In the genomic region with DNA sequence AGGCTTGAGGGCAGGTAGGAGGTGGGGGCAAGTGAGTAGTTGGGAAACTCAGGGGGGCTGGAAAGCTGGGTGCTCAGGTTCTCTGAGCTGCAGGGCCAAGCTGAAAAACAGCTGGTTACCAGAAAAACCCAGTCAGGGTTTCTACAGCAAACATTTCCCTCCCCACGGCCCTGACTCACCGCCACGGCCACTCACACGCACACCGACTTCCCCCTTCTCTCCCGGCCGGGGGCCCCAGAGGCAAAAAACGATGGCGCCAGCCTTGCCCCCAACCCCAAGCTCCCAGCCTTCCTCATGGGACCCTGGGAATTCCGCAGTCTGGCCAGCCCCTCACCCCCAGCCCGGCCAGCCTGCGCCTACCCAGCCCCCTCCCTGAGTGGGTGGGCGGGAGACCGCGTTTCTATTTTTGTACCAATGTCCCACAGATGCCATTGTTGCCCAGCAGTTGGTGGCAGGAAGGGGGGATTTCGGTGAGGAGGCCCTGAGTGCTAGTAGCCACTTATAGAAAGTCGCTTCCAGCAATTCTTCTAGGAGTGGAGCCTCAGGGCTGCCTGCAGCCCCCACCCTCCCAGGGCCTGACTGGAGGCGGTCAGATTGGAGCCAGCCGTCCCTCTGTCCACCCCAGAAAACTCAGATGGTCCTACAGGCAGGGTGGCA, we compare ENCODE assay signal across 8 cellular contexts. TPM values are rescaled to one million over a fixed set of nuclear protein-coding genes. Genes with fewer than 3 reads are reported as not detected.
DNase-seq lines count a peak whose midpoint lies in the region; ATAC-seq, FAIRE-seq and TF ChIP-seq lines count a peak whose summit lies in the region.

No MANE protein-coding gene starts in this region.

- H3K36me3 ChIP-seq in SJCRH30 (peaks cover 6% of the 10 kb centered on the region), psoas muscle (ENCODE audit: insufficient read depth in 1 of 2, low read depth in 1 of 2) (peaks cover 0 to 7% of the 10 kb centered on the region in 2 donors)
- no peaks in the 10 kb centered on the region for H3K36me3 ChIP-seq in CD8-positive, alpha-beta memory T cell (ENCODE audit: insufficient read depth, low read length)

- H3K4me3 Mint-ChIP-seq in CD8-positive, alpha-beta memory T cell = no peak overlapping the region

- H3K9me3 ChIP-seq in SJCRH30 (replicated peaks) (no peaks in the 10 kb centered on the region), psoas muscle (no peaks in the 10 kb centered on the region)
- no peaks in the 10 kb centered on the region for H3K9me3 ChIP-seq in CD8-positive, alpha-beta memory T cell (ENCODE audit: low read length)

- peaks cover 0 to 5% (median 0%) of the 10 kb centered on the region in 3 donors for H3K36me3 Mint-ChIP-seq in CD8-positive, alpha-beta memory T cell

- WGBS in psoas muscle, 3 donors = 44 to 51% (median 44%) methylated on average over 16 to 19 of the region's 19 CpGs

- TF ChIP-seq CTCF in fibroblast of pulmonary artery (IDR thresholded peaks at IDR 0.05; ENCODE audit: low read length, missing control alignments) (no peak), psoas muscle (IDR thresholded peaks at IDR 0.05) (no peak), GM13976 (IDR thresholded peaks at IDR 0.05; ENCODE audit: borderline replicate concordance, control extremely low read depth, extremely low read depth, insufficient read depth, missing control alignments) (no peak)

- TF ChIP-seq POLR2A in GM12892 (IDR thresholded peaks at IDR 0.05; ENCODE audit: low read depth, low read length) = no peak

- in situ Hi-C loops in GM13976 (cut with MboI; ENCODE audit: low sequenced_read_pairs, unreplicated experiment) = no loop called here

- H3K27ac Mint-ChIP-seq in CD8-positive, alpha-beta memory T cell = no peak overlapping the region

- H3K27me3 ChIP-seq in SJCRH30 (no peaks in the 10 kb centered on the region), psoas muscle (ENCODE audit: insufficient read depth in 3 of 3, low read length in 2 of 3) (no peaks in the 10 kb centered on the region)
- H3K27me3 ChIP-seq in CD8-positive, alpha-beta memory T cell (ENCODE audit: insufficient read depth, low read length, poor library complexity, severe bottlenecking) = no peaks in the 10 kb centered on the region

- POLR2A ChIA-PET in CD8-positive, alpha-beta memory T cell (lab: Charles Lee) = no interaction called here

- H3K4me1 ChIP-seq in SJCRH30 (peaks cover 13% of the 10 kb centered on the region; the same call in 1 of the 2 replicates), psoas muscle (peaks cover 23% of the 10 kb centered on the region)
- peaks cover 7% of the 10 kb centered on the region for H3K4me1 ChIP-seq in CD8-positive, alpha-beta memory T cell (ENCODE audit: insufficient read depth, low read length)

- peak overlapping the region; percentile 29 for H3K27ac ChIP-seq in SJCRH30
- H3K27ac ChIP-seq in psoas muscle = peak overlapping the region; percentile 71
- no peak overlapping the region for H3K27ac ChIP-seq in CD8-positive, alpha-beta memory T cell (ENCODE audit: low read depth, low read length)

- H3K9me3 Mint-ChIP-seq in CD8-positive, alpha-beta memory T cell = no peaks in the 10 kb centered on the region

- CTCF ChIA-PET in CD8-positive, alpha-beta memory T cell (lab: Charles Lee) = interaction anchor here (1.4 to 1.6 kb wide), 2 partner anchors 34 to 85 kb away, joined by 4 to 5 read pairs; no protein-coding TSS in a partner anchor

- H3K4me3 ChIP-seq in SJCRH30 (no peak overlapping the region), fibroblast of pulmonary artery (replicated peaks; ENCODE audit: low read depth, low read length) (no peak overlapping the region), psoas muscle (no peak overlapping the region)
- no peak overlapping the region for H3K4me3 ChIP-seq in CD8-positive, alpha-beta memory T cell (ENCODE audit: low read length)

- peak in 3 of 4 donors; percentile 11 to 33 (median 20) for ATAC-seq in psoas muscle

- FAIRE-seq in GM12892 (lab: Jason Lieb, UNC) (no peak), HTR-8/SVneo (lab: Jason Lieb, UNC) (no peak)

- intact Hi-C loops in psoas muscle (cut with DNase I) = no loop called here

- peaks cover 0 to 6% of the 10 kb centered on the region in 2 donors for H3K27me3 Mint-ChIP-seq in CD8-positive, alpha-beta memory T cell

- DNase-seq in CD1c-positive myeloid dendritic cell (ENCODE audit: extremely low spot score) (peak; percentile 92), SJCRH30 (no peak), fibroblast of pulmonary artery (ENCODE audit: low read depth) (peak; percentile 76), psoas muscle (peak; percentile 70 to 74), GM12892 (ENCODE audit: insufficient read length) (no peak), HTR-8/SVneo (ENCODE audit: insufficient read length, low spot score) (no peak), GM13976 (ENCODE audit: low spot score) (no peak)
- DNase-seq in CD8-positive, alpha-beta memory T cell = no peak

- peaks cover 4 to 11% (median 5%) of the 10 kb centered on the region in 3 donors for H3K4me1 Mint-ChIP-seq in CD8-positive, alpha-beta memory T cell

RNA-seq across cellular contexts. Expression of gene ENG, which starts 18.4 kb away (rescaled TPM):
- 16.4 and 16.6 TPM in 2 replicates for total RNA-seq in SJCRH30 (2014; rRNA removed; shearing (Covaris generic))
- 10 to 100 TPM; 31.7 to 80.4 (median 54.3) TPM for total RNA-seq in psoas muscle
- polyA plus RNA-seq in psoas muscle = 10 to 100 TPM; 22.1 to 78.1 (median 28.6) TPM
- 10 to 100 TPM; 18.9 to 19.3 TPM for total RNA-seq in CD8-positive, alpha-beta memory T cell
- 7.9 TPM for polyA plus RNA-seq in CD8-positive, alpha-beta memory T cell
- 3.3 TPM for polyA plus RNA-seq in GM12892 (2012; ENCODE audit: missing spikeins)

RNA-seq across cellular contexts. Expression of gene FPGS, which starts 33.4 kb away (rescaled TPM):
- 32.0 and 39.4 TPM in 2 replicates for total RNA-seq in SJCRH30 (2014; rRNA removed; shearing (Covaris generic))
- total RNA-seq in psoas muscle = 10 to 100 TPM; 39.7 to 61.9 (median 45.8) TPM
- 10 to 100 TPM; 21.9 to 32.3 (median 29.8) TPM for polyA plus RNA-seq in psoas muscle
- total RNA-seq in CD8-positive, alpha-beta memory T cell = 100 to 1,000 TPM; 110 to 111 TPM
- polyA plus RNA-seq in CD8-positive, alpha-beta memory T cell = 68.0 TPM
- 43.4 TPM for polyA plus RNA-seq in GM12892 (2012; ENCODE audit: missing spikeins)

RNA-seq across cellular contexts. Expression of gene AK1, which starts 41.4 kb away (rescaled TPM):
- total RNA-seq in SJCRH30 (2014; rRNA removed; shearing (Covaris generic)) = 31.4 and 36.4 TPM in 2 replicates
- 100 to 1,000 TPM; 369 to 854 (median 688) TPM for total RNA-seq in psoas muscle
- polyA plus RNA-seq in psoas muscle = 100 to 1,000 TPM; 310 to 845 (median 778) TPM
- total RNA-seq in CD8-positive, alpha-beta memory T cell = 10 to 100 TPM; 15.8 to 20.0 TPM
- 0.23 TPM for polyA plus RNA-seq in CD8-positive, alpha-beta memory T cell
- 10.7 TPM for polyA plus RNA-seq in GM12892 (2012; ENCODE audit: missing spikeins)

RNA-seq across cellular contexts. Expression of gene CDK9, which starts 50.2 kb away (rescaled TPM):
- total RNA-seq in SJCRH30 (2014; rRNA removed; shearing (Covaris generic)) = 19.2 and 21.8 TPM in 2 replicates
- total RNA-seq in psoas muscle = 10 to 100 TPM; 26.5 to 46.1 (median 42.9) TPM
- 10 to 100 TPM; 29.7 to 39.3 (median 31.5) TPM for polyA plus RNA-seq in psoas muscle
- total RNA-seq in CD8-positive, alpha-beta memory T cell = 100 to 1,000 TPM; 108 to 111 TPM
- polyA plus RNA-seq in CD8-positive, alpha-beta memory T cell = 72.3 TPM
- polyA plus RNA-seq in GM12892 (2012; ENCODE audit: missing spikeins) = 32.9 TPM

RNA-seq across cellular contexts. Expression of gene SH2D3C, which starts 57.6 kb away (rescaled TPM):
- 0.99 and 1.4 TPM in 2 replicates for total RNA-seq in SJCRH30 (2014; rRNA removed; shearing (Covaris generic))
- 10 to 100 TPM in 2 of 4 donors, 1 to 10 TPM in 2; 8.3 to 12.0 (median 10.3) TPM for total RNA-seq in psoas muscle
- 10 to 100 TPM in 1 of 3 donors, 1 to 10 TPM in 2; 5.3 to 10.0 (median 8.4) TPM for polyA plus RNA-seq in psoas muscle
- total RNA-seq in CD8-positive, alpha-beta memory T cell = 10 to 100 TPM; 13.9 to 14.1 TPM
- 50.7 TPM for polyA plus RNA-seq in CD8-positive, alpha-beta memory T cell
- 6.4 TPM for polyA plus RNA-seq in GM12892 (2012; ENCODE audit: missing spikeins)

Comparison
In these comparisons a context has a peak if more than half of its experiments do, and no peak if none do; other contexts are left out.
1. DNase-seq: peak in CD1c-positive myeloid dendritic cell (single experiment), fibroblast of pulmonary artery (single experiment) and psoas muscle (2 of 2); none in SJCRH30 (0 of 2), CD8-positive, alpha-beta memory T cell (0 of 5), GM12892 (single experiment), HTR-8/SVneo (single experiment) and GM13976 (single experiment).